In genomic region chr22:38262051-38262795, GRCh38 we compare ENCODE assay signal across 8 cellular contexts. TPM values are rescaled to one million over a fixed set of nuclear protein-coding genes. Genes with fewer than 3 reads are reported as not detected.
DNase-seq lines count a peak whose midpoint lies in the region; ATAC-seq and TF ChIP-seq lines count a peak whose summit lies in the region.

No MANE protein-coding gene starts in this region.

- peaks cover 44% of the 10 kb centered on the region for H3K36me3 Mint-ChIP-seq in Calu3 (ENCODE audit: insufficient read depth, unreplicated experiment)

- H3F3A ChIP-seq in Loucy (ENCODE audit: low read depth) = no peaks in the 10 kb centered on the region

- H3K27me3 Mint-ChIP-seq in Calu3 (ENCODE audit: unreplicated experiment) = no peaks in the 10 kb centered on the region

- H3K36me3 ChIP-seq in Loucy (ENCODE audit: insufficient read depth, low read length) (no peaks in the 10 kb centered on the region), gastroesophageal sphincter (no peaks in the 10 kb centered on the region), trophoblast cell (ENCODE audit: control insufficient read depth in 1 of 2, insufficient read depth in 2 of 2, low read length in 2 of 2) (peaks cover 15% of the 10 kb centered on the region in 2 experiments)

- H2AFZ ChIP-seq in Loucy (ENCODE audit: low read length) = no peak overlapping the region
- no peak overlapping the region for H2AFZ ChIP-seq in trophoblast cell (ENCODE audit: insufficient read depth, low read length, poor library complexity)

- no peak overlapping the region for H3K23ac ChIP-seq in trophoblast cell (ENCODE audit: low read length)

- no peaks in the 10 kb centered on the region for H3K27me3 ChIP-seq in Loucy (ENCODE audit: insufficient read depth, low read length, poor library complexity, severe bottlenecking)
- no peaks in the 10 kb centered on the region for H3K27me3 ChIP-seq in gastroesophageal sphincter
- no peaks in the 10 kb centered on the region for H3K27me3 ChIP-seq in trophoblast cell (ENCODE audit: insufficient read depth, low read length)

- no peaks in the 10 kb centered on the region for H3K79me1 ChIP-seq in trophoblast cell (ENCODE audit: low read length)

- no peak for TF ChIP-seq POLR2A in gastroesophageal sphincter (IDR thresholded peaks at IDR 0.05)

- no peak overlapping the region for H3K4me2 ChIP-seq in Loucy (ENCODE audit: low read depth, low read length, poor library complexity, severe bottlenecking)
- no peak overlapping the region for H3K4me2 ChIP-seq in trophoblast cell (ENCODE audit: low read length)

- intact Hi-C loops in Calu3 (cut with micrococcal nuclease; ENCODE audit: unreplicated experiment) = no loop called here

- no peak overlapping the region for H4K12ac ChIP-seq in trophoblast cell (ENCODE audit: low read depth, low read length)

- no peaks in the 10 kb centered on the region for H3K9me2 ChIP-seq in Loucy (replicated peaks; ENCODE audit: low read depth, low read length)

- BruUV-seq in Calu3 (replicated peaks; lab: Mats Ljungman, UMichigan) = no TSS peak

- H4K8ac ChIP-seq in trophoblast cell (ENCODE audit: low read depth, low read length) = no peak overlapping the region

- H2BK120ac ChIP-seq in trophoblast cell (ENCODE audit: insufficient read depth, low read length, poor library complexity) = no peak overlapping the region

- H2BK12ac ChIP-seq in trophoblast cell (ENCODE audit: low read length) = no peak overlapping the region

- no peak overlapping the region for H3K14ac ChIP-seq in trophoblast cell (ENCODE audit: low read length)

- peak overlapping the region; percentile 17 for H3K27ac Mint-ChIP-seq in Calu3 (ENCODE audit: unreplicated experiment)

- H4K20me1 ChIP-seq in Loucy (ENCODE audit: insufficient read depth, low read length, poor library complexity, severe bottlenecking) = no peaks in the 10 kb centered on the region

- WGBS in gastroesophageal sphincter (ENCODE audit: low coverage in 1 of 2), 2 donors = 57 to 60% methylated on average over 5 to 20 of the region's 20 CpGs
- WGBS in trophoblast cell (ENCODE audit: extremely low coverage, insufficient coverage, insufficient read length) = no CpG with 5 or more reads among the region's 20 CpGs

- H3K9ac ChIP-seq in Loucy (ENCODE audit: low read depth, low read length, poor library complexity, severe bottlenecking) (no peak overlapping the region), trophoblast cell (ENCODE audit: low read length) (no peak overlapping the region)

- no peak overlapping the region for H2AK5ac ChIP-seq in trophoblast cell (ENCODE audit: low read length)

- H3K79me2 ChIP-seq in Loucy (ENCODE audit: insufficient read depth, low read length) (peaks cover 31% of the 10 kb centered on the region), trophoblast cell (ENCODE audit: control insufficient read depth, insufficient read depth, low read length, poor library complexity) (peaks cover 3% of the 10 kb centered on the region)

- H3K4me1 Mint-ChIP-seq in Calu3 (ENCODE audit: low read depth, unreplicated experiment) = peaks cover 40% of the 10 kb centered on the region

- H3K9me3 ChIP-seq in Loucy (ENCODE audit: insufficient read depth, low read depth, low read length) (no peaks in the 10 kb centered on the region), gastroesophageal sphincter (no peaks in the 10 kb centered on the region), trophoblast cell (ENCODE audit: insufficient read depth, low read depth, low read length) (peaks cover 2% of the 10 kb centered on the region)

- no peaks in the 10 kb centered on the region for H3K9me3 Mint-ChIP-seq in Calu3 (ENCODE audit: low read depth, unreplicated experiment)

- H3K27ac ChIP-seq in gastroesophageal sphincter = peak overlapping the region in 3 of 4 donors; percentile 70 to 89 (median 82)
- no peak overlapping the region for H3K27ac ChIP-seq in trophoblast cell (ENCODE audit: low read depth, low read length)

- TF ChIP-seq CTCF in Calu3 (IDR thresholded peaks at IDR 0.05; ENCODE audit: unreplicated experiment) (peak; percentile 38), Loucy (conservative IDR thresholded peaks at IDR 0.05; ENCODE audit: low read length) (peak; percentile 83), gastroesophageal sphincter (IDR thresholded peaks at IDR 0.05) (peak in 3 of 4 experiments; percentile 33 to 71 (median 51))

- no peak overlapping the region for H3K4me3 Mint-ChIP-seq in Calu3 (ENCODE audit: low read depth, unreplicated experiment)

- no peak overlapping the region for H2BK5ac ChIP-seq in trophoblast cell (ENCODE audit: low read depth, low read length, poor library complexity)

- TF ChIP-seq EP300 in gastroesophageal sphincter (IDR thresholded peaks at IDR 0.05) = no peak

- H3K18ac ChIP-seq in trophoblast cell (ENCODE audit: low read length) = no peak overlapping the region

- CTCF ChIA-PET in Calu3 (lab: Charles Lee) = interaction anchor here (0.9 kb wide), 1 partner anchor 42 kb away, joined by 3 read pairs; no protein-coding TSS in a partner anchor

- peak; percentile 52 for DNase-seq in Calu3
- DNase-seq in activated T-cell treated with anti-CD3 and anti-CD28 coated beads, Interleukin-2, amount 50 U/mL, for 48 hours = peak; percentile 65 to 70
- peak; percentile 55 to 79 for DNase-seq in trophoblast cell

- no peak overlapping the region for H4K91ac ChIP-seq in trophoblast cell (ENCODE audit: low read depth, low read length)

- no peak overlapping the region for H3K4me3 ChIP-seq in Loucy (ENCODE audit: low read length, poor library complexity, severe bottlenecking)
- no peak overlapping the region for H3K4me3 ChIP-seq in gastroesophageal sphincter
- H3K4me3 ChIP-seq in trophoblast cell (ENCODE audit: low read depth, low read length) = no peak overlapping the region

- H3K4me1 ChIP-seq in Loucy (ENCODE audit: insufficient read depth, low read length, poor library complexity, severe bottlenecking) (peaks cover 13% of the 10 kb centered on the region), gastroesophageal sphincter (peaks cover 4 to 87% (median 49%) of the 10 kb centered on the region in 3 donors), trophoblast cell (ENCODE audit: control insufficient read depth in 1 of 2, insufficient read depth in 2 of 2, low read length in 2 of 2) (peaks cover 0 to 11% of the 10 kb centered on the region in 2 experiments)

- no peak overlapping the region for H3K4ac ChIP-seq in trophoblast cell (ENCODE audit: low read depth, low read length)

- ATAC-seq in gastroesophageal sphincter (peak; percentile 26), HG03097 (IDR thresholded peaks at IDR 0.05; ENCODE audit: low FRiP score, unreplicated experiment) (no peak), HG02840 (IDR thresholded peaks at IDR 0.05; ENCODE audit: low FRiP score, unreplicated experiment) (no peak), HG03045 (IDR thresholded peaks at IDR 0.05; ENCODE audit: unreplicated experiment) (no peak)

RNA-seq across cellular contexts. Expression of gene TMEM184B, which starts 10.6 kb away (rescaled TPM):
- total RNA-seq in Calu3 (2022) = 113 and 114 TPM in 2 replicates
- 100 to 1,000 TPM in 1 of 4 donors, 10 to 100 TPM in 3; 52.0 to 108 (median 64.9) TPM for total RNA-seq in gastroesophageal sphincter
- 88.3 and 94.8 TPM in 2 replicates for polyA plus RNA-seq in trophoblast cell (2013)

RNA-seq across cellular contexts. Expression of gene CSNK1E, which starts 55.0 kb away (rescaled TPM):
- total RNA-seq in Calu3 (2022) (172 and 178 TPM in 2 replicates), gastroesophageal sphincter (10 to 100 TPM; 70.3 to 90.3 (median 80.0) TPM)
- 172 and 176 TPM in 2 replicates for polyA plus RNA-seq in trophoblast cell (2013)
